ENCODE assay signal across 8 cellular contexts in the genomic region with DNA sequence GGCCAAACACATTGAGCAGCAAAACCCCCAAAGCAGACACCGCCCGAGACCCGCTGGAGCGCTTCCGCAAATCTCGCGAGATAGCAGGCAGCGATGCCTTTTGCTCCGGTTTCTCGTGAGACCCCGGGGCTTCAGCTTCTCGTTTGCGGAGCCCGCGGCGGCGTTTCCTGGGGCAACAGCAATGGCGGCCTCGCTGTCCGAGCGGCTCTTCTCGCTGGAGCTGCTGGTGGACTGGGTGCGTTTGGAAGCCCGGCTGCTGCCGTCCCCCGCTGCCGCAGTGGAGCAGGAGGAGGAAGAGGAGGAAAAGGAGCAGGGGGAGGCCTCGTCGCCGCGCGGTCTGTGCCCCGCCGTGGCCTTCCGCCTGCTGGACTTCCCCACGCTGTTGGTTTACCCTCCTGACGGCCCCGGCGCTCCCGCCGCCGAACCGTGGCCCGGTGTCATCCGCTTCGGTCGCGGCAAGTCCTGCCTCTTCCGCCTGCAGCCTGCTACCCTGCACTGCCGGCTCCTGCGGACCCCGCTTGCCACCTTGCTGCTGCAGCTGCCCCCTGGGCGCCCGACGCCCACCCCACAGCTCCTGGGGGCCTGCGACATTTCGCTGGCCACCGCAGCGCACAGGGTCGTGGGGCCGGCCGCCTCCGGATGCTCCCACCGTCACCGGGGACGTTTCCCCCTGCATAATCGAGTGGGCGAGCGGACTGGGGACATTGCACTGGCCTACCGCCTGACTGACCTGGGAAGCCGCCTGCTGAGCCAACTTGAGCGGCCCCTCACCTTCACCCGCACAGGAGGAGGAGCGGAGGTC. TPM values are rescaled to one million over a fixed set of nuclear protein-coding genes. Genes with fewer than 3 reads are reported as not detected.
DNase-seq lines count a peak whose midpoint lies in the region; ATAC-seq lines count a peak whose summit lies in the region.

A gene with protein sequence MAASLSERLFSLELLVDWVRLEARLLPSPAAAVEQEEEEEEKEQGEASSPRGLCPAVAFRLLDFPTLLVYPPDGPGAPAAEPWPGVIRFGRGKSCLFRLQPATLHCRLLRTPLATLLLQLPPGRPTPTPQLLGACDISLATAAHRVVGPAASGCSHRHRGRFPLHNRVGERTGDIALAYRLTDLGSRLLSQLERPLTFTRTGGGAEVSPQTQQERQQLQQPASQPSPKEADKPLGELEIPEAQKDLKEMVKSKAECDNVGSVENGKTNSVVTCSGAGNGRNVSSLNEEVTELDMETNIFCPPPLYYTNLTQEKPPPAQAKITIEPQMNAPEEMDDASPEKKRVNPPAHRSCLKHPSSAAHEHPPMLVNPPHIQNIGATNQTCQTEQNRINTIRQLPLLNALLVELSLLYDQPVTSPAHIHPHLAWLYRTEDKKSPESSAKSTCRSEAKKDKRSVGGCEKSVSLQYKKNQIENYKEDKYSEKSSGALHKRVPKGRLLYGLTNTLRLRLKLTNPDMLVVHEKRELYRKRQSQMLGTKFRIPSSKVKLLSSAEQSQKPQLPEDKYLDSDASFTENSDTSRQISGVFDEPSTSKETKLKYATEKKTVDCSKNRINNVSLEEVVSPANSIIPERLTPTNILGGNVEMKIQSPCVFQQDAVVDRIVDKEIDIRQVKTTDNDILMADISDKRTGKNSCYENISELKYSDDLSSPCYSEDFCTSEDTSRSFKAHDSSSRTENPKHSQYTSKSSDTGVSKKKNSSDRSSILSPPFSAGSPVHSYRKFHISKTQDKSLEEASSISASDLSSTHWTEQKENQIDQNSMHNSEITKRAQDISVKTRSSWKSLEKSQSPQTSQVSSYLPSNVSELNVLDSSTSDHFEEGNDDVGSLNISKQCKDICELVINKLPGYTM (plus strand): TSS at position 148 of the 802 bp plus-strand sequence. CDS start 34 bp downstream, at position 182.

- H3K4me3 ChIP-seq in BLaER1, result peak within 1 kb of the TSS; percentile 87

- peak within 1 kb of the TSS; percentile 98 for H3K27ac ChIP-seq in BLaER1
- peak within 1 kb of the TSS; percentile 80 for H3K27ac ChIP-seq in substantia nigra (ENCODE audit: low read depth, low read length, poor library complexity, severe bottlenecking)

- no peaks in the 10 kb centered on the region for H4K20me1 ChIP-seq in BLaER1

- ATAC-seq in GM19351 (IDR thresholded peaks at IDR 0.05; ENCODE audit: unreplicated experiment) (peak; percentile 79), HG03571 (IDR thresholded peaks at IDR 0.05; ENCODE audit: unreplicated experiment) (peak; percentile 92)

- H3K36me3 ChIP-seq in BLaER1, result no peaks in the 10 kb centered on the region

- H3K9ac ChIP-seq in BLaER1, result peak within 1 kb of the TSS; percentile 95

- no peaks in the 10 kb centered on the region for H3K27me3 ChIP-seq in BLaER1

- peak within 1 kb of the TSS; percentile 92 for H3K4me2 ChIP-seq in BLaER1

- peak; percentile 78 for DNase-seq in SHP77 treated with DMSO at 0.1 percent for 48 hours (lab: John Stamatoyannopoulos, UW)
- DNase-seq in activated naive CD4-positive, alpha-beta T cell treated with anti-CD3 and anti-CD28 coated beads, Interleukin-2, amount 50 U/mL, for 16 hours, result peak; percentile 76
- DNase-seq in globus pallidus (ENCODE audit: low spot score), result peak; percentile 47
- peak; percentile 77 for DNase-seq in occipital lobe (lab: John Stamatoyannopoulos, UW)
- DNase-seq in substantia nigra (lab: John Stamatoyannopoulos, UW), result peak in 45 of 49 donors; percentile 3 to 72 (median 41)

- H3K4me1 ChIP-seq in BLaER1, result peaks cover 33% of the 10 kb centered on the region

- no peaks in the 10 kb centered on the region; the same call in 1 of the 2 replicates for H3K9me3 ChIP-seq in BLaER1

RNA-seq across cellular contexts. Expression of the gene that starts here (rescaled TPM):
- total RNA-seq in occipital lobe, result 9.0 TPM

Comparison
In these comparisons a context has a peak if more than half of its experiments do, and no peak if none do; other contexts are left out.
1. Peak in every context shown above with its lines: DNase-seq, ATAC-seq, H3K4me3 ChIP-seq and H3K27ac ChIP-seq.